Comparison of ENCODE assay signal across 16 cellular contexts in genomic region chr12:31737345-31737744, GRCh38. TPM values are rescaled to one million over a fixed set of nuclear protein-coding genes. Genes with fewer than 3 reads are reported as not detected.
DNase-seq lines count a peak whose midpoint lies in the region; ATAC-seq, FAIRE-seq and TF ChIP-seq lines count a peak whose summit lies in the region.
"Had no signal": no experiment of that assay in that cellular context is flagged by ENCODE, and none has a peak within 500 bp of the region (broad histone marks: within the 10 kb centered on the region; RNA-seq: fewer than 3 reads in every experiment).

No MANE protein-coding gene starts in this region.

- TF ChIP-seq RAD21 in A549 (conservative IDR thresholded peaks at IDR 0.05 in 1 of 2, IDR thresholded peaks at IDR 0.05 in 1 of 2): no peak

- FAIRE-seq in A549 (lab: Jason Lieb, UNC): no peak

- H2AK5ac ChIP-seq in mesenchymal stem cell (ENCODE audit: low read length, severe bottlenecking): no peak overlapping the region

- CTCF ChIA-PET in A549 (lab: Yijun Ruan, JAX) (interaction anchor here (1.0 to 1.1 kb wide), 2 partner anchors 10 to 259 kb away, joined by 3 to 4 read pairs; no protein-coding TSS in a partner anchor), MCF 10A (lab: Yijun Ruan, JAX) (no interaction called here)

- ATAC-seq in A549 (no peak), GM21717 (IDR thresholded peaks at IDR 0.05; ENCODE audit: unreplicated experiment) (no peak)

- H4K8ac ChIP-seq in mesenchymal stem cell (ENCODE audit: low read length): no peak overlapping the region

- no peak overlapping the region for H3K4ac ChIP-seq in mesenchymal stem cell (ENCODE audit: low read depth in 1 of 2, low read length in 2 of 2)

- H4K91ac ChIP-seq in mesenchymal stem cell (ENCODE audit: low read length): no peak overlapping the region

- no peaks in the 10 kb centered on the region for H3K36me3 ChIP-seq in OCI-LY3 (replicated peaks; ENCODE audit: low read depth, low read length)
- H3K36me3 ChIP-seq in mesenchymal stem cell (ENCODE audit: control insufficient read depth in 1 of 2, insufficient read depth in 2 of 2, low read depth in 1 of 2, low read length in 2 of 2): no peaks in the 10 kb centered on the region
- H3K36me3 ChIP-seq: left ventricle myocardium inferior had no signal

- TF ChIP-seq CTCF in A549 (IDR thresholded peaks at IDR 0.05) (no peak), CD14-positive monocyte (IDR thresholded peaks at IDR 0.05) (no peak), OCI-LY3 (IDR thresholded peaks at IDR 0.05; ENCODE audit: low read depth, low read length) (no peak), MCF 10A (IDR thresholded peaks at IDR 0.05; ENCODE audit: unreplicated experiment) (no peak)

- no peaks in the 10 kb centered on the region for H3K79me1 ChIP-seq in mesenchymal stem cell (replicated peaks; ENCODE audit: low read length, poor library complexity, severe bottlenecking)

- H3K4me2 ChIP-seq in A549 (no peak overlapping the region), OCI-LY3 (ENCODE audit: low read length) (no peak overlapping the region), mesenchymal stem cell (ENCODE audit: low read length, poor library complexity, severe bottlenecking) (no peak overlapping the region)
- H3K4me2 ChIP-seq: PC-9 had no signal

- peaks cover 0 to 8% of the 10 kb centered on the region in 2 donors for H3K36me3 Mint-ChIP-seq in CD14-positive monocyte
- peaks cover 10% of the 10 kb centered on the region for H3K36me3 Mint-ChIP-seq in MCF 10A (ENCODE audit: insufficient read depth, unreplicated experiment)

- WGBS in A549 (ENCODE audit: missing lambda C conversion rate): 66% methylated on average over 4 of the region's 4 CpGs
- WGBS in mesenchymal stem cell: 100% methylated on average over 2 of the region's 4 CpGs

- no peak overlapping the region for H2BK120ac ChIP-seq in mesenchymal stem cell (ENCODE audit: low read depth, low read length)

- no peak overlapping the region for H3K4me3 ChIP-seq in A549
- H3K4me3 ChIP-seq in OCI-LY3 (ENCODE audit: low read length): no peak overlapping the region
- H3K4me3 ChIP-seq in mesenchymal stem cell (ENCODE audit: insufficient read depth in 1 of 2, low read depth in 1 of 2, low read length in 2 of 2): no peak overlapping the region
- H3K4me3 ChIP-seq: left ventricle myocardium inferior, PC-9 had no signal

- H4K20me1 ChIP-seq in OCI-LY3 (ENCODE audit: insufficient read depth, low read length): no peaks in the 10 kb centered on the region

- H3K79me2 ChIP-seq in OCI-LY3 (ENCODE audit: low read length): no peaks in the 10 kb centered on the region

- BruUV-seq in MCF 10A (replicated peaks; lab: Mats Ljungman, UMichigan): no TSS peak

- TF ChIP-seq EP300 in A549 (IDR thresholded peaks at IDR 0.05): no peak

- H2AFZ ChIP-seq in OCI-LY3 (ENCODE audit: low read depth, low read length): 0 out of 2 replicates have a peak overlapping the region, but pooled peaks have one; percentile 23
- no peak overlapping the region for H2AFZ ChIP-seq in mesenchymal stem cell (ENCODE audit: low read depth, low read length)
- H2AFZ ChIP-seq: PC-9 had no signal

- DNase-seq in A549 (ENCODE audit: low read depth in 1 of 2, low spot score in 1 of 2): no peak
- no peak for DNase-seq in CD14-positive monocyte (ENCODE audit: low spot score)
- DNase-seq in mesenchymal stem cell: no peak
- no peak for DNase-seq in MCF 10A (ENCODE audit: unreplicated experiment)
- DNase-seq in NCI-H2227 treated with DMSO at 0.1 percent for 48 hours (lab: John Stamatoyannopoulos, UW): no peak
- DNase-seq: cerebellar nuclear complex; effector memory CD8-positive, alpha-beta T cell; glutamatergic neuron; KG1; left ventricle myocardium inferior; NCI-H1417 treated with DMSO at 0.1 percent for 48 hours; NCI-H774; PC-9; substantia nigra had no signal

- H3K4me1 Mint-ChIP-seq in CD14-positive monocyte (peaks cover 58% of the 10 kb centered on the region), MCF 10A (ENCODE audit: insufficient read depth, unreplicated experiment) (peaks cover 7% of the 10 kb centered on the region)

- intact Hi-C loops in CD14-positive monocyte (cut with micrococcal nuclease) (no loop called here), MCF 10A (cut with micrococcal nuclease) (no loop called here)

- peak overlapping the region in 5 of 7 donors; percentile 1 to 82 (median 63) for H3K27ac Mint-ChIP-seq in CD14-positive monocyte
- H3K27ac Mint-ChIP-seq in MCF 10A (ENCODE audit: low read depth, unreplicated experiment): no peak overlapping the region
- H3K27ac Mint-ChIP-seq: effector memory CD8-positive, alpha-beta T cell had no signal

- H3K14ac ChIP-seq in mesenchymal stem cell (ENCODE audit: low read length in 2 of 2): no peak overlapping the region

- H3K9me3 Mint-ChIP-seq in CD14-positive monocyte: peaks cover 0 to 7% (median 4%) of the 10 kb centered on the region in 7 donors
- H3K9me3 Mint-ChIP-seq in MCF 10A (ENCODE audit: unreplicated experiment): no peaks in the 10 kb centered on the region
- H3K9me3 Mint-ChIP-seq: effector memory CD8-positive, alpha-beta T cell had no signal

- peak overlapping the region; percentile 45 to 93; a peak in 4 of 6 replicates for H3K27ac ChIP-seq in A549
- no peak overlapping the region for H3K27ac ChIP-seq in OCI-LY3 (ENCODE audit: low read length)
- H3K27ac ChIP-seq in mesenchymal stem cell (ENCODE audit: low read length, poor library complexity, severe bottlenecking): no peak overlapping the region
- H3K27ac ChIP-seq: left ventricle myocardium inferior, PC-9 had no signal

- H3K27me3 Mint-ChIP-seq in CD14-positive monocyte (ENCODE audit: low read depth in 3 of 3) (peaks cover 0 to 5% (median 0%) of the 10 kb centered on the region in 3 donors), MCF 10A (ENCODE audit: insufficient read depth, unreplicated experiment) (no peaks in the 10 kb centered on the region)
- H3K27me3 Mint-ChIP-seq: effector memory CD8-positive, alpha-beta T cell had no signal

- H3K9me3 ChIP-seq in A549: no peaks in the 10 kb centered on the region
- H3K9me3 ChIP-seq in OCI-LY3 (ENCODE audit: insufficient read depth, low read length): no peaks in the 10 kb centered on the region
- no peaks in the 10 kb centered on the region for H3K9me3 ChIP-seq in mesenchymal stem cell (ENCODE audit: control insufficient read depth, low read length)

- H3K27me3 ChIP-seq in OCI-LY3 (ENCODE audit: low read depth, low read length) (no peaks in the 10 kb centered on the region), mesenchymal stem cell (ENCODE audit: control insufficient read depth in 1 of 2, insufficient read depth in 1 of 2, low read length in 2 of 2) (no peaks in the 10 kb centered on the region)

- H2BK12ac ChIP-seq in mesenchymal stem cell (ENCODE audit: low read length in 2 of 2): peak overlapping the region in 1 of 2 experiments; percentile 72

- H3K23ac ChIP-seq in mesenchymal stem cell (ENCODE audit: low read length in 2 of 2): no peak overlapping the region

- no peak for TF ChIP-seq POLR2A in A549 (IDR thresholded peaks at IDR 0.05; ENCODE audit: low read length)

- no peak overlapping the region for H2BK5ac ChIP-seq in mesenchymal stem cell (ENCODE audit: low read depth, low read length, poor library complexity, severe bottlenecking)

- H3K4me3 Mint-ChIP-seq in CD14-positive monocyte (no peak overlapping the region), MCF 10A (ENCODE audit: unreplicated experiment) (no peak overlapping the region)
- H3K4me3 Mint-ChIP-seq: effector memory CD8-positive, alpha-beta T cell had no signal

- H3K18ac ChIP-seq in mesenchymal stem cell (ENCODE audit: low read depth in 1 of 2, low read length in 2 of 2): peak overlapping the region; percentile 4 to 61

- POLR2A ChIA-PET in A549 (lab: Yijun Ruan, JAX): no interaction called here
- POLR2A ChIA-PET in MCF 10A (lab: Yijun Ruan, JAX): interaction anchor here (1.0 kb wide), 1 partner anchor 222 kb away, joined by 4 read pairs; the partner anchor contains the start of gene RESF1

- H3K4me1 ChIP-seq in A549 (peaks cover 30% of the 10 kb centered on the region), OCI-LY3 (ENCODE audit: low read length) (peaks cover 18% of the 10 kb centered on the region), mesenchymal stem cell (ENCODE audit: control insufficient read depth, insufficient read depth, low read depth, low read length) (peaks cover 4% of the 10 kb centered on the region)

- no peak overlapping the region for H2BK15ac ChIP-seq in mesenchymal stem cell (ENCODE audit: low read depth, poor library complexity, severe bottlenecking)

- H3K9ac ChIP-seq in OCI-LY3 (ENCODE audit: low read length): no peak overlapping the region
- peak overlapping the region; percentile 68 for H3K9ac ChIP-seq in mesenchymal stem cell (ENCODE audit: low read length)

TF ChIP-seq in A549, 52 proteins besides CTCF, POLR2A, EP300 and RAD21:
- no peak for TF ChIP-seq NFE2L2 (conservative IDR thresholded peaks at IDR 0.05; ENCODE audit: low read length)
- TF ChIP-seq BCL3 (IDR thresholded peaks at IDR 0.05): no peak
- TF ChIP-seq HOXB13 (CRISPR knock-in tag; IDR thresholded peaks at IDR 0.05; ENCODE audit: low read depth): no peak
- no peak for TF ChIP-seq PHF8 (IDR thresholded peaks at IDR 0.05; ENCODE audit: borderline replicate concordance, low read depth)

RNA-seq across cellular contexts. Expression of gene AMN1, which starts 8.5 kb away (rescaled TPM):
- polyA plus RNA-seq in A549 (2011; rRNA removed): 50.9 and 53.3 TPM in 2 replicates
- polyA plus RNA-seq in A549 (2012; cell fraction: cytosol; rRNA removed): 10.5 and 10.9 TPM in 2 replicates
- 3.2 and 5.9 TPM in 2 replicates for polyA plus RNA-seq in A549 (2012; cell fraction: nucleus; rRNA removed)
- 14.8 to 20.0 TPM (median 18.5 TPM) in 3 replicates for polyA plus RNA-seq in A549 (2017; fragmentation: RNase III; extraction: RNeasy Plus Mini Kit Qiagen cat#74134 plus additional on column Dnase treatment)
- polyA minus RNA-seq in A549 (2011; rRNA and poly(A)+ RNA removed): 11.2 and 15.8 TPM in 2 replicates
- polyA plus RNA-seq in CD14-positive monocyte: 1 to 10 TPM; 7.4 to 7.8 TPM
- polyA plus RNA-seq in mesenchymal stem cell (2013, experiment 1 of 2): 5.9 TPM
- polyA plus RNA-seq in mesenchymal stem cell (2013, experiment 2 of 2): 6.3 TPM
- total RNA-seq in MCF 10A (2022): 3.0 and 5.6 TPM in 2 replicates

Comparison
In these comparisons a context has a peak if more than half of its experiments do, and no peak if none do; other contexts are left out.
1. H3K27ac ChIP-seq: peak in A549 (2 of 2); none in OCI-LY3 (single experiment) and mesenchymal stem cell (single experiment).